ENCODE assay signal across 24 cellular contexts in the genomic region with DNA sequence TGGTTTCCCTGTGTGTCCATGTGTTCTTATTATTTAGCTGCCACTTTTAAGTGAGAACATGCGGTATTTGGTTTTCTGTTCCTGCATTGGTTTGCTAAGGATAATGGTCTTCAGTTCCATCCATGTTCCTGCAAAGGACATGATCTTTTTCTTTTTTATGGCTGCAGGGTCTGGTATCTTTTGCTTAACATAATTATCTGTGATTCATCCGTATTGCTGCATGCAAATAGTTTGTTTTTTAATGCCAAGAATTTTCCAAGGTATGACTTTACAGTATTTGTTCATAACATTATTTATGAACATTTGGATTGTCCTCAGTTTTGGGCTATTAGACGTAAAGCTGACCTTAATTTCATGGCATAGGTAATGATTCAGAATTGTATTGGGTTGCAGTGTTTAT. TPM values are rescaled to one million over a fixed set of nuclear protein-coding genes. Genes with fewer than 3 reads are reported as not detected.
A peak's percentile ranks its signal among the peaks of the same experiment; 100 is the strongest.
DNase-seq lines count a peak whose midpoint lies in the region; ATAC-seq, FAIRE-seq and TF ChIP-seq lines count a peak whose summit lies in the region.
"Had no signal": no experiment of that assay in that cellular context is flagged by ENCODE, and none has a peak within 500 bp of the region (broad histone marks: within the 10 kb centered on the region; RNA-seq: fewer than 3 reads in every experiment).

No MANE protein-coding gene starts in this region.

- H3K27ac ChIP-seq in GM23248 (peak overlapping the region; percentile 20; the same call in 1 of the 2 replicates), keratinocyte (ENCODE audit: control insufficient read depth, insufficient read depth, low read length) (no peak overlapping the region), endodermal cell (ENCODE audit: low read depth, low read length) (no peak overlapping the region)
- H3K27ac ChIP-seq: KMS-11, RWPE1, SK-N-MC had no signal

- dilution Hi-C loops in keratinocyte (cut with MboI; ENCODE audit: extremely low pct_ligation_motif_present, low sequenced_read_pairs): no loop called here

- H3K9me2 ChIP-seq in GM23248 (ENCODE audit: insufficient read depth): no peaks in the 10 kb centered on the region

- no peaks in the 10 kb centered on the region for H3K27me3 Mint-ChIP-seq in WTC11 (ENCODE audit: low read depth)
- no peaks in the 10 kb centered on the region for H3K27me3 Mint-ChIP-seq in endodermal cell (ENCODE audit: insufficient read depth)
- H3K27me3 Mint-ChIP-seq: CD4-positive, CD25-positive, alpha-beta regulatory T cell had no signal

- POLR2A ChIA-PET in WTC11 (lab: Charles Lee): no interaction called here

- H3K9ac ChIP-seq in GM23248 (no peak overlapping the region), keratinocyte (ENCODE audit: control insufficient read depth, extremely low read depth, insufficient read depth, low read length) (no peak overlapping the region), endodermal cell (ENCODE audit: extremely low read depth, low read length, poor library complexity, severe bottlenecking) (no peak overlapping the region)
- H3K9ac ChIP-seq: KMS-11 had no signal

- DNase-seq in EH (ENCODE audit: low read depth): peak; percentile 30
- DNase-seq in GM23248: peak; percentile 53
- DNase-seq in WTC11 (ENCODE audit: low spot score): no peak
- no peak for DNase-seq in keratinocyte (ENCODE audit: low read depth, low spot score)
- no peak for DNase-seq in endodermal cell
- no peak for DNase-seq in T-helper 9 cell
- no peak for DNase-seq in GM03348 (ENCODE audit: low spot score)
- DNase-seq: CD4-positive, CD25-positive, alpha-beta regulatory T cell; DMS79; H7; NCI-H1092 treated with DMSO at 0.1 percent for 48 hours; NCI-H1436 treated with DMSO at 0.1 percent for 48 hours; NCI-H1930; NCI-H226; NCI-H510A treated with DMSO at 0.1 percent for 48 hours; NCI-H748 treated with DMSO at 0.1 percent for 48 hours; SHP77 treated with DMSO at 0.1 percent for 48 hours had no signal

- ATAC-seq in WTC11 (no peak), HG02610 (IDR thresholded peaks at IDR 0.05; ENCODE audit: unreplicated experiment) (no peak)

- no peaks in the 10 kb centered on the region for H3K9me1 ChIP-seq in keratinocyte (ENCODE audit: control insufficient read depth, extremely low read depth, insufficient read depth, low read length)

- H3K36me3 ChIP-seq in GM23248 (ENCODE audit: low read depth) (no peaks in the 10 kb centered on the region), keratinocyte (ENCODE audit: control insufficient read depth in 2 of 2, extremely low read depth in 1 of 2, insufficient read depth in 2 of 2, low read length in 2 of 2) (peaks cover 0 to 5% of the 10 kb centered on the region in 2 experiments), endodermal cell (ENCODE audit: control insufficient read depth, insufficient read depth, low read length) (peaks cover 59% of the 10 kb centered on the region)

- H3F3A ChIP-seq in GM23248 (ENCODE audit: insufficient read depth): peaks cover 9% of the 10 kb centered on the region

- H3K27me3 ChIP-seq in GM23248 (replicated peaks; ENCODE audit: insufficient read depth) (no peaks in the 10 kb centered on the region), keratinocyte (ENCODE audit: control insufficient read depth, extremely low read depth, insufficient read depth, low read length) (no peaks in the 10 kb centered on the region), endodermal cell (ENCODE audit: control insufficient read depth, insufficient read depth, low read length, poor library complexity, severe bottlenecking) (no peaks in the 10 kb centered on the region)

- H3K4me2 ChIP-seq in GM23248 (ENCODE audit: unreplicated experiment) (peak overlapping the region; percentile 40), keratinocyte (ENCODE audit: control insufficient read depth, extremely low read depth, insufficient read depth, low read depth, low read length) (no peak overlapping the region)
- H3K4me2 ChIP-seq: KMS-11 had no signal

- H3K79me2 ChIP-seq in GM23248 (ENCODE audit: insufficient read depth) (peaks cover 99% of the 10 kb centered on the region), keratinocyte (ENCODE audit: control insufficient read depth, insufficient read depth, low read length) (peaks cover 86% of the 10 kb centered on the region)

- H2AFZ ChIP-seq in GM23248 (no peak overlapping the region), keratinocyte (ENCODE audit: control insufficient read depth, low read length) (no peak overlapping the region)

- peaks cover 31% of the 10 kb centered on the region for H3K36me3 Mint-ChIP-seq in WTC11
- peaks cover 46% of the 10 kb centered on the region for H3K36me3 Mint-ChIP-seq in endodermal cell (ENCODE audit: low read depth)

- FAIRE-seq in keratinocyte (lab: Jason Lieb, UNC): peak; percentile 44
- FAIRE-seq: GM12891, GM19239, HTR-8/SVneo had no signal

- H3K4me3 ChIP-seq in GM23248 (no peak overlapping the region), keratinocyte (ENCODE audit: control insufficient read depth in 2 of 3, extremely low read depth in 1 of 3, insufficient read depth in 2 of 3, low read depth in 1 of 3, low read length in 3 of 3) (no peak overlapping the region), endodermal cell (ENCODE audit: low read length) (no peak overlapping the region)
- H3K4me3 ChIP-seq: SK-N-MC had no signal

- in situ Hi-C loops in GM23248 (cut with MboI): no loop called here

- WGBS in GM23248 (ENCODE audit: low coverage in 1 of 2, low lambda C conversion rate in 2 of 2, missing lambda C conversion rate in 2 of 2), 2 experiments: 58 to 59% methylated on average over 3 of the region's 3 CpGs
- 89 to 90% methylated on average over 1 to 3 of the region's 3 CpGs for WGBS in endodermal cell (ENCODE audit: insufficient coverage in 1 of 2, insufficient read length in 1 of 2), 2 experiments

- H3K4me3 Mint-ChIP-seq in WTC11 (no peak overlapping the region), endodermal cell (no peak overlapping the region)
- H3K4me3 Mint-ChIP-seq: CD4-positive, CD25-positive, alpha-beta regulatory T cell had no signal

- H4K20me1 ChIP-seq in GM23248 (ENCODE audit: insufficient read depth) (no peaks in the 10 kb centered on the region; the same call in 1 of the 2 replicates), keratinocyte (ENCODE audit: control insufficient read depth, extremely low read depth, insufficient read depth, low read length) (peaks cover 3% of the 10 kb centered on the region)

- no peak for TF ChIP-seq CTCF in WTC11 (IDR thresholded peaks at IDR 0.05)
- no peak for TF ChIP-seq CTCF in keratinocyte (optimal IDR thresholded peaks at IDR 0.05 in 1 of 3, IDR thresholded peaks at IDR 0.05 in 1 of 3, conservative IDR thresholded peaks at IDR 0.05 in 1 of 3; ENCODE audit: extremely low read depth in 1 of 3, insufficient read depth in 2 of 3, low read length in 3 of 3)
- no peak for TF ChIP-seq CTCF in endodermal cell (conservative IDR thresholded peaks at IDR 0.05)

- CTCF ChIA-PET in WTC11 (lab: Charles Lee): no interaction called here

- H3K4me1 ChIP-seq in GM23248 (ENCODE audit: insufficient read depth) (peaks cover 9% of the 10 kb centered on the region), keratinocyte (ENCODE audit: control insufficient read depth, extremely low read depth, insufficient read depth, low read length) (peaks cover 3% of the 10 kb centered on the region), endodermal cell (ENCODE audit: control insufficient read depth, insufficient read depth, low read length) (no peaks in the 10 kb centered on the region)

- H3K9me3 ChIP-seq in GM23248 (ENCODE audit: low read depth): no peaks in the 10 kb centered on the region
- no peaks in the 10 kb centered on the region for H3K9me3 ChIP-seq in keratinocyte (ENCODE audit: control insufficient read depth, low read depth, low read length)
- H3K9me3 ChIP-seq in endodermal cell (ENCODE audit: control insufficient read depth, low read length): peaks cover 4% of the 10 kb centered on the region

- H3K27ac Mint-ChIP-seq in WTC11 (peak overlapping the region; percentile 22; the same call in 1 of the 2 replicates), endodermal cell (no peak overlapping the region)

- H3K4me1 Mint-ChIP-seq in WTC11: 0 out of 2 replicates have a peak, but pooled peaks cover 4% of the 10 kb centered on the region
- H3K4me1 Mint-ChIP-seq in endodermal cell: no peaks in the 10 kb centered on the region

- H3K9me3 Mint-ChIP-seq in WTC11 (peaks cover 6% of the 10 kb centered on the region), endodermal cell (peaks cover 5% of the 10 kb centered on the region)

TF ChIP-seq in WTC11, 78 proteins besides CTCF, POLR2A, EP300 and RAD21 (continues in another document):
- TF ChIP-seq FOXP1 (CRISPR knock-in tag; IDR thresholded peaks at IDR 0.05; ENCODE audit: borderline replicate concordance) (no peak), ZNF512 (CRISPR knock-in tag; IDR thresholded peaks at IDR 0.05; ENCODE audit: borderline replicate concordance) (no peak), SOX15 (CRISPR knock-in tag; IDR thresholded peaks at IDR 0.05) (no peak), SP1 (CRISPR knock-in tag; conservative IDR thresholded peaks at IDR 0.05) (no peak)

RNA-seq across cellular contexts. Expression of gene GIGYF2, which starts 17.8 kb away (rescaled TPM):
- 35.2 and 69.0 TPM in 2 replicates for total RNA-seq in GM23248 (2014; rRNA removed; shearing (Covaris generic))
- 26.1 and 27.2 TPM in 2 replicates for polyA plus RNA-seq in GM23248 (2016; fragmentation: Nextera tagmentation; extraction: Ambion mirVana)
- total RNA-seq in WTC11 (2021): 49.3 to 53.1 TPM (median 52.0 TPM) in 3 replicates
- polyA plus RNA-seq in keratinocyte: 27.1 to 35.5 TPM (median 32.8 TPM) in 3 replicates
- 51.6 TPM for polyA plus RNA-seq in keratinocyte (2011; ENCODE audit: low read depth)
- polyA plus RNA-seq in keratinocyte (2011; cell fraction: cytosol; rRNA removed): 16.0 and 20.7 TPM in 2 replicates
- 48.7 and 59.2 TPM in 2 replicates for polyA plus RNA-seq in keratinocyte (2011; cell fraction: nucleus; rRNA removed)
- polyA plus RNA-seq in keratinocyte (2012; ENCODE audit: low replicate concordance): 25.4 and 37.6 TPM in 2 replicates
- polyA minus RNA-seq in keratinocyte: 66.7 to 102 TPM (median 73.6 TPM) in 3 replicates
- polyA minus RNA-seq in keratinocyte (2011; cell fraction: cytosol; rRNA and poly(A)+ RNA removed): 37.4 TPM
- polyA minus RNA-seq in keratinocyte (2011; cell fraction: nucleus; rRNA and poly(A)+ RNA removed): 68.1 and 134 TPM in 2 replicates
- total RNA-seq in endodermal cell: 10 to 100 TPM; 62.5 to 72.3 TPM
- polyA plus RNA-seq in endodermal cell (2013, experiment 1 of 2): 49.6 TPM
- 46.1 TPM for polyA plus RNA-seq in endodermal cell (2013, experiment 2 of 2)

Comparison
In these comparisons a context has a peak if more than half of its experiments do, and no peak if none do; other contexts are left out.
1. DNase-seq: peak in EH (single experiment) and GM23248 (single experiment); none in WTC11 (single experiment), keratinocyte (single experiment), endodermal cell (single experiment), T-helper 9 cell (single experiment) and GM03348 (single experiment).